In genomic region chr7:30504347-30505173, GRCh38 we compare ENCODE assay signal across 8 cellular contexts. TPM values are rescaled to one million over a fixed set of nuclear protein-coding genes. Genes with fewer than 3 reads are reported as not detected.
A peak's percentile ranks its signal among the peaks of the same experiment; 100 is the strongest.
DNase-seq lines count a peak whose midpoint lies in the region; ATAC-seq and TF ChIP-seq lines count a peak whose summit lies in the region.

TSS of gene GGCT (minus strand) at chr7:30504829. CDS start at chr7:30504709, 120 bp downstream.

- H3K36me3 Mint-ChIP-seq in WTC11 = peaks cover 26% of the 10 kb centered on the region

- peak; percentile 99 for ATAC-seq in GM18909 (IDR thresholded peaks at IDR 0.05; ENCODE audit: poor library complexity, unreplicated experiment)
- peak; percentile 99 for ATAC-seq in HG03175 (IDR thresholded peaks at IDR 0.05; ENCODE audit: unreplicated experiment)
- ATAC-seq in WTC11 = peak; percentile 99

- POLR2A ChIA-PET in WTC11 (lab: Charles Lee) = interaction anchor here (0.6 kb wide), 1 partner anchor 480 kb away, joined by 3 read pairs; no protein-coding TSS in a partner anchor

- H3K9me3 Mint-ChIP-seq in WTC11 = peaks cover 21% of the 10 kb centered on the region

- DNase-seq in AG08395 (ENCODE audit: low spot score) = peak; percentile 99
- DNase-seq in NCI-H226 = peak; percentile 100
- DNase-seq in WTC11 (ENCODE audit: low spot score) = peak; percentile 97
- DNase-seq in cardiac fibroblast (ENCODE audit: low read depth in 2 of 2) = peak; percentile 99
- DNase-seq in iPS-NIHi7 (ENCODE audit: extremely low spot score) = peak; percentile 99
- DNase-seq in smooth muscle cell of the brain vasculature (ENCODE audit: low read depth, low spot score) = peak; percentile 94

- TF ChIP-seq CTCF in WTC11 (IDR thresholded peaks at IDR 0.05) = no peak
- no peak for TF ChIP-seq CTCF in cardiac fibroblast (IDR thresholded peaks at IDR 0.05; ENCODE audit: low read depth, low read length)

- CTCF ChIA-PET in WTC11 (lab: Charles Lee) = interaction anchor here (1.1 kb wide), 1 partner anchor 59 kb away, joined by 3 read pairs; no protein-coding TSS in a partner anchor

- H3K4me3 Mint-ChIP-seq in WTC11 = peak within 1 kb of the TSS; percentile 85

- peak within 1 kb of the TSS; percentile 93 to 98 for H3K4me3 ChIP-seq in cardiac fibroblast (replicated peaks in 1 of 2; ENCODE audit: low read depth in 2 of 2, low read length in 2 of 2)

- peaks cover 21% of the 10 kb centered on the region for H3K27me3 Mint-ChIP-seq in WTC11 (ENCODE audit: low read depth)

- peak within 1 kb of the TSS; percentile 83 for H3K27ac Mint-ChIP-seq in WTC11

- H3K4me1 Mint-ChIP-seq in WTC11 = peaks cover 29% of the 10 kb centered on the region

TF ChIP-seq in WTC11, 78 proteins besides CTCF, POLR2A, EP300 and RAD21 (continues in another document):
- TF ChIP-seq ZBTB21 (CRISPR knock-in tag; IDR thresholded peaks at IDR 0.05; ENCODE audit: borderline replicate concordance) (0 out of 2 replicates have a peak, but pooled peaks have one; percentile 48), ZNF396 (CRISPR knock-in tag; IDR thresholded peaks at IDR 0.05; ENCODE audit: borderline replicate concordance) (no peak), NFYB (CRISPR knock-in tag; conservative IDR thresholded peaks at IDR 0.05; ENCODE audit: low read depth) (peak; percentile 92), KAT7 (CRISPR knock-in tag; IDR thresholded peaks at IDR 0.05; ENCODE audit: borderline replicate concordance) (peak; percentile 26; the same call in 1 of the 2 replicates), PRRX2 (CRISPR knock-in tag; IDR thresholded peaks at IDR 0.05) (no peak), E2F5 (CRISPR knock-in tag; IDR thresholded peaks at IDR 0.05) (peak; percentile 94), ESRRA (CRISPR knock-in tag; IDR thresholded peaks at IDR 0.05; ENCODE audit: borderline replicate concordance) (peak; percentile 84; the same call in 1 of the 2 replicates), ELF4 (CRISPR knock-in tag; IDR thresholded peaks at IDR 0.05; ENCODE audit: low read depth) (no peak), ARID4B (CRISPR knock-in tag; IDR thresholded peaks at IDR 0.05; ENCODE audit: borderline replicate concordance) (peak; percentile 12; the same call in 1 of the 2 replicates), ZNF425 (CRISPR knock-in tag; conservative IDR thresholded peaks at IDR 0.05) (no peak), ETV6 (CRISPR knock-in tag; IDR thresholded peaks at IDR 0.05) (0 out of 2 replicates have a peak, but pooled peaks have one; percentile 26), FOXP4 (CRISPR knock-in tag; IDR thresholded peaks at IDR 0.05) (peak; percentile 88), CREB1 (CRISPR knock-in tag; IDR thresholded peaks at IDR 0.05) (no peak), TP53 (CRISPR knock-in tag; IDR thresholded peaks at IDR 0.05) (no peak), E2F1 (CRISPR knock-in tag; IDR thresholded peaks at IDR 0.05) (no peak), CREM (CRISPR knock-in tag; IDR thresholded peaks at IDR 0.05) (0 out of 2 replicates have a peak, but pooled peaks have one; percentile 58), HMGXB4 (CRISPR knock-in tag; IDR thresholded peaks at IDR 0.05) (peak; percentile 75), CBFB (CRISPR knock-in tag; IDR thresholded peaks at IDR 0.05; ENCODE audit: low read depth) (no peak), TEAD4 (CRISPR knock-in tag; IDR thresholded peaks at IDR 0.05) (0 out of 2 replicates have a peak, but pooled peaks have one; percentile 5)

RNA-seq across cellular contexts. Expression of gene GGCT, which starts in this region (rescaled TPM):
- total RNA-seq in WTC11 (2021) = 95.4 to 106 TPM (median 101 TPM) in 3 replicates

Comparison
In these comparisons a context has a peak if more than half of its experiments do, and no peak if none do; other contexts are left out.
1. Peak in every context shown above with its lines: DNase-seq, ATAC-seq and H3K4me3 ChIP-seq.